In the genomic region with DNA sequence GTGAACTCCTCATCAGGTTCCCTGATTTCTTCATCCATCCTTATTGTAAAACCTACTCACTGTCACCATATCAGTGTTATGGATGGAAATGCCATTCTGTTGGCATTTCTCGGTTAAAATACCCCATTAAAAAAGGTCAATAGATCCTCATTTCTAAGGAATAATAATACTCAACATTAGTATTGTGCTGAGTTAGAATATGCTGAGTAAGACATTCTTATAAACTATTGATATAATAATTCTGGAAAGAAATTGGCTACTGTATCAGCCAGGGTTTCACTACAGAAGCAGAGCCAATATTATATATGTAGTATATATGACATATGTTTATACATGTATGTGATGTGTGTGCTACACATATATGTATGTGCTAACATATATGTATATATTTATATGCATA, we compare ENCODE assay signal across 21 cellular contexts.
DNase-seq lines count a peak whose midpoint lies in the region; ATAC-seq, FAIRE-seq and TF ChIP-seq lines count a peak whose summit lies in the region.
"Had no signal": no experiment of that assay in that cellular context is flagged by ENCODE, and none has a peak within 500 bp of the region (broad histone marks: within the 10 kb centered on the region; RNA-seq: fewer than 3 reads in every experiment).

No MANE protein-coding gene starts in this region.

- no peak overlapping the region for H3K18ac ChIP-seq in IMR-90 (ENCODE audit: low read depth, low read length)
- H3K18ac ChIP-seq in H1 (ENCODE audit: extremely low read depth, low read length) = no peak overlapping the region

- DNase-seq in A549 (ENCODE audit: low read depth in 1 of 2, low spot score in 1 of 2) (no peak), IMR-90 (no peak), H1 (ENCODE audit: low read depth in 1 of 2, low spot score in 2 of 2) (no peak), kidney (no peak)
- DNase-seq in effector memory CD4-positive, alpha-beta T cell = no peak
- DNase-seq: 8988T; AML-193; Caco-2; Calu3; CD4-positive, alpha-beta T cell; CD8-positive, alpha-beta T cell; DMS79 treated with DMSO at 0.1 percent for 48 hours; GF-D8 had no signal

- no peak for TF ChIP-seq CTCF in A549 (IDR thresholded peaks at IDR 0.05)
- TF ChIP-seq CTCF in IMR-90 (conservative IDR thresholded peaks at IDR 0.05; ENCODE audit: low read depth, low read length) = no peak
- no peak for TF ChIP-seq CTCF in H1 (IDR thresholded peaks at IDR 0.05; ENCODE audit: control extremely low read depth in 1 of 3, insufficient read depth in 1 of 3, low read depth in 1 of 3, low read length in 3 of 3)
- TF ChIP-seq CTCF in kidney (IDR thresholded peaks at IDR 0.05; ENCODE audit: borderline replicate concordance, extremely low read depth, insufficient read depth) = no peak

- in situ Hi-C loops in IMR-90 (cut with MboI; ENCODE audit: low sequenced_read_pairs) = no loop called here

- H3K56ac ChIP-seq in IMR-90 (ENCODE audit: extremely low read depth, insufficient read depth, low read length) (no peak overlapping the region), H1 (replicated peaks; ENCODE audit: insufficient read length, low read depth, low read length) (no peak overlapping the region)

- no peak for TF ChIP-seq POLR2A in A549 (IDR thresholded peaks at IDR 0.05; ENCODE audit: low read length)
- TF ChIP-seq POLR2A in IMR-90 (IDR thresholded peaks at IDR 0.05; ENCODE audit: low read depth, low read length) = no peak
- no peak for TF ChIP-seq POLR2A in H1 (IDR thresholded peaks at IDR 0.05; ENCODE audit: control extremely low read depth in 1 of 2, low read depth in 2 of 2, low read length in 2 of 2)

- H2AK5ac ChIP-seq in IMR-90 (ENCODE audit: low read depth, low read length) (no peak overlapping the region), H1 (ENCODE audit: low read depth, low read length) (no peak overlapping the region)

- ATAC-seq in A549 = no peak
- ATAC-seq in IMR-90 (ENCODE audit: low read depth) = no peak
- ATAC-seq: CD8-positive, alpha-beta T cell had no signal

- H3K79me1 ChIP-seq in IMR-90 (ENCODE audit: low read depth in 1 of 2, low read length in 2 of 2) = no peaks in the 10 kb centered on the region
- no peaks in the 10 kb centered on the region for H3K79me1 ChIP-seq in H1 (ENCODE audit: low read depth, low read length)

- no peaks in the 10 kb centered on the region for H3K23me2 ChIP-seq in H1 (ENCODE audit: low read depth, low read length)

- no peak overlapping the region for H4K5ac ChIP-seq in IMR-90 (ENCODE audit: low read depth, low read length)
- no peak overlapping the region for H4K5ac ChIP-seq in H1 (ENCODE audit: insufficient read length, low read depth, low read length)

- POLR2A ChIA-PET in A549 (lab: Yijun Ruan, JAX) = no interaction called here
- POLR2A ChIA-PET in IMR-90 (lab: Charles Lee; ENCODE audit: unreplicated experiment) = no interaction called here
- POLR2A ChIA-PET in H1 (lab: Charles Lee; ENCODE audit: partially characterized antibody) = no interaction called here

- H3K79me2 ChIP-seq in H1 (ENCODE audit: control insufficient read depth in 1 of 2, insufficient read depth in 2 of 2, low read length in 2 of 2) = no peaks in the 10 kb centered on the region

- H2AK9ac ChIP-seq in IMR-90 (replicated peaks; ENCODE audit: low read depth, low read length, poor library complexity) = no peak overlapping the region

- no peak for TF ChIP-seq RAD21 in A549 (conservative IDR thresholded peaks at IDR 0.05 in 1 of 2, IDR thresholded peaks at IDR 0.05 in 1 of 2)
- no peak for TF ChIP-seq RAD21 in IMR-90 (IDR thresholded peaks at IDR 0.05; ENCODE audit: low read length)
- no peak for TF ChIP-seq RAD21 in H1 (IDR thresholded peaks at IDR 0.05 in 1 of 2, conservative IDR thresholded peaks at IDR 0.05 in 1 of 2; ENCODE audit: low read depth in 2 of 2, low read length in 2 of 2)

- H4K8ac ChIP-seq in IMR-90 (ENCODE audit: low read depth in 2 of 2, low read length in 2 of 2) (no peak overlapping the region), H1 (ENCODE audit: extremely low read depth, insufficient read depth, low read length) (no peak overlapping the region)

- H2BK12ac ChIP-seq in H1 (ENCODE audit: low read depth, low read length) = no peak overlapping the region

- H2BK15ac ChIP-seq in IMR-90 (ENCODE audit: low read depth, low read length) = no peak overlapping the region
- no peak overlapping the region for H2BK15ac ChIP-seq in H1 (ENCODE audit: low read length)

- TF ChIP-seq EP300 in A549 (IDR thresholded peaks at IDR 0.05) (no peak), H1 (IDR thresholded peaks at IDR 0.05; ENCODE audit: borderline replicate concordance in 1 of 2, low read depth in 2 of 2, low read length in 2 of 2) (no peak)

- H3K9ac ChIP-seq in IMR-90 (ENCODE audit: low read depth, low read length) = no peak overlapping the region
- no peak overlapping the region for H3K9ac ChIP-seq in H1 (replicated peaks in 1 of 4; ENCODE audit: extremely low read depth in 1 of 4, low read depth in 3 of 4, low read length in 3 of 4)
- no peak overlapping the region for H3K9ac ChIP-seq in kidney (ENCODE audit: low read length in 2 of 2)
- H3K9ac ChIP-seq: BLaER1 treated with 17β-estradiol and CSF1 and Interleukin-3, amounts not matched to agents 10 nM and 100 nM had no signal

- intact Hi-C loops in IMR-90 (cut with micrococcal nuclease) = no loop called here
- intact Hi-C loops in kidney (cut with DNase I) = no loop called here

- H3K23ac ChIP-seq in IMR-90 (ENCODE audit: low read depth, low read length) (no peak overlapping the region), H1 (ENCODE audit: insufficient read length) (no peak overlapping the region)

- no peaks in the 10 kb centered on the region for H3K4me1 ChIP-seq in A549
- no peaks in the 10 kb centered on the region for H3K4me1 ChIP-seq in IMR-90 (ENCODE audit: control insufficient read depth, insufficient read depth, low read length)
- no peaks in the 10 kb centered on the region for H3K4me1 ChIP-seq in H1 (replicated peaks in 1 of 4; ENCODE audit: control insufficient read depth in 3 of 4, insufficient read depth in 4 of 4, low read length in 3 of 4)
- H3K4me1 ChIP-seq in effector memory CD4-positive, alpha-beta T cell (ENCODE audit: control insufficient read depth, insufficient read depth, low read length, poor library complexity, severe bottlenecking) = no peaks in the 10 kb centered on the region
- H3K4me1 ChIP-seq in kidney (ENCODE audit: control insufficient read depth in 1 of 2, insufficient read depth in 1 of 2, low read depth in 1 of 2, low read length in 2 of 2) = no peaks in the 10 kb centered on the region
- H3K4me1 ChIP-seq: BLaER1 treated with 17β-estradiol and CSF1 and Interleukin-3, amounts not matched to agents 10 nM and 100 nM; Caco-2 had no signal

- FAIRE-seq in A549 (lab: Jason Lieb, UNC) = no peak
- FAIRE-seq in H1 (lab: Jason Lieb, UNC) = no peak
- FAIRE-seq in kidney (lab: Jason Lieb, UNC) = no peak
- FAIRE-seq: A204.1, D721Med, G401.6, GM12891, GM18507, GM19239 had no signal

- no peak overlapping the region for H3K14ac ChIP-seq in IMR-90 (replicated peaks; ENCODE audit: low read depth, low read length)
- no peak overlapping the region for H3K14ac ChIP-seq in H1 (ENCODE audit: insufficient read length)

- CTCF ChIA-PET in A549 (lab: Yijun Ruan, JAX) (no interaction called here), IMR-90 (lab: Yijun Ruan, JAX) (no interaction called here), H1 (lab: Charles Lee; ENCODE audit: partially characterized antibody) (no interaction called here)

- 0% methylated on average over 1 of the region's 1 CpG for WGBS in A549 (ENCODE audit: missing lambda C conversion rate)
- WGBS in IMR-90 (ENCODE audit: extremely low coverage in 2 of 2, insufficient read length in 1 of 2), 2 experiments = no CpG with 5 or more reads among the region's 1 CpG
- WGBS in H1 (ENCODE audit: extremely low coverage in 1 of 2, insufficient coverage in 1 of 2, insufficient read length in 1 of 2, insufficient replicate concordance in 2 of 2, low coverage in 1 of 2, low lambda C conversion rate in 2 of 2, missing lambda C conversion rate in 1 of 2), 2 experiments = 85% methylated on average over 1 of the region's 1 CpG; no CpG with 5 or more reads in 1 of the 2 experiments

- H3K4ac ChIP-seq in IMR-90 (ENCODE audit: low read depth, low read length) = no peak overlapping the region
- H3K4ac ChIP-seq in H1 (replicated peaks; ENCODE audit: insufficient read length, low read depth, low read length) = no peak overlapping the region

- H2AFZ ChIP-seq in IMR-90 (replicated peaks; ENCODE audit: low read length, poor library complexity) = no peak overlapping the region
- H2AFZ ChIP-seq in H1 (ENCODE audit: low read length) = no peak overlapping the region

- H4K91ac ChIP-seq in IMR-90 (ENCODE audit: insufficient read depth, low read depth, low read length) = no peak overlapping the region
- no peak overlapping the region for H4K91ac ChIP-seq in H1 (replicated peaks; ENCODE audit: insufficient read length, low read length)

- H4K20me1 ChIP-seq in IMR-90 (ENCODE audit: insufficient read depth, low read length) (no peaks in the 10 kb centered on the region), H1 (replicated peaks in 1 of 2; ENCODE audit: control insufficient read depth in 1 of 2, insufficient read depth in 2 of 2, low read length in 2 of 2) (no peaks in the 10 kb centered on the region)
- H4K20me1 ChIP-seq: BLaER1 treated with 17β-estradiol and CSF1 and Interleukin-3, amounts not matched to agents 10 nM and 100 nM had no signal

- H3K4me2 ChIP-seq in A549 (no peak overlapping the region), IMR-90 (ENCODE audit: low read depth, low read length) (no peak overlapping the region), H1 (ENCODE audit: insufficient read depth in 1 of 2, low read depth in 2 of 2, low read length in 2 of 2) (no peak overlapping the region)
- H3K4me2 ChIP-seq: BLaER1 treated with 17β-estradiol and CSF1 and Interleukin-3, amounts not matched to agents 10 nM and 100 nM had no signal

- BruUV-seq in IMR-90 (replicated peaks; lab: Mats Ljungman, UMichigan) = no TSS peak

- H2BK5ac ChIP-seq in IMR-90 (ENCODE audit: low read depth, low read length, poor library complexity, severe bottlenecking) = no peak overlapping the region
- no peak overlapping the region for H2BK5ac ChIP-seq in H1 (ENCODE audit: low read depth, low read length)

- H3K27ac ChIP-seq in A549 (no peak overlapping the region), IMR-90 (ENCODE audit: insufficient read depth, low read length) (no peak overlapping the region), H1 (ENCODE audit: low read depth, low read length) (no peak overlapping the region), kidney (ENCODE audit: low read depth in 2 of 2, low read length in 2 of 2) (no peak overlapping the region)
- H3K27ac ChIP-seq in effector memory CD4-positive, alpha-beta T cell (ENCODE audit: insufficient read depth, low read length, poor library complexity, severe bottlenecking) = no peak overlapping the region
- H3K27ac ChIP-seq: BLaER1 treated with 17β-estradiol and CSF1 and Interleukin-3, amounts not matched to agents 10 nM and 100 nM; C4-2B had no signal

- H3K27me3 ChIP-seq in IMR-90 (ENCODE audit: control insufficient read depth, insufficient read depth, low read length) = no peaks in the 10 kb centered on the region
- no peaks in the 10 kb centered on the region for H3K27me3 ChIP-seq in H1 (replicated peaks in 1 of 4; ENCODE audit: control insufficient read depth in 3 of 4, extremely low read depth in 1 of 4, insufficient read depth in 3 of 4, low read length in 3 of 4)
- no peaks in the 10 kb centered on the region for H3K27me3 ChIP-seq in effector memory CD4-positive, alpha-beta T cell (replicated peaks; ENCODE audit: control insufficient read depth, insufficient read depth, low read length, poor library complexity, severe bottlenecking)
- H3K27me3 ChIP-seq: BLaER1 treated with 17β-estradiol and CSF1 and Interleukin-3, amounts not matched to agents 10 nM and 100 nM had no signal

- no peaks in the 10 kb centered on the region for H3K9me1 ChIP-seq in IMR-90 (ENCODE audit: insufficient read depth, low read length)

- no peaks in the 10 kb centered on the region for H3K9me3 ChIP-seq in A549
- 0 out of 2 replicates have a peak, but pooled peaks cover 3% of the 10 kb centered on the region for H3K9me3 ChIP-seq in IMR-90 (ENCODE audit: control insufficient read depth, insufficient read depth, low read length)
- H3K9me3 ChIP-seq in H1 (ENCODE audit: insufficient read depth in 2 of 2, low read depth in 1 of 2, low read length in 1 of 2) = no peaks in the 10 kb centered on the region
- no peaks in the 10 kb centered on the region for H3K9me3 ChIP-seq in effector memory CD4-positive, alpha-beta T cell (ENCODE audit: control insufficient read depth, low read length)
- no peaks in the 10 kb centered on the region for H3K9me3 ChIP-seq in kidney (ENCODE audit: control insufficient read depth in 1 of 2, low read length in 2 of 2)
- H3K9me3 ChIP-seq: BLaER1 treated with 17β-estradiol and CSF1 and Interleukin-3, amounts not matched to agents 10 nM and 100 nM; Caco-2 had no signal

- H2BK120ac ChIP-seq in IMR-90 (ENCODE audit: low read depth, low read length) (no peak overlapping the region), H1 (replicated peaks; ENCODE audit: low read depth, low read length) (no peak overlapping the region)

- H3K4me3 ChIP-seq in A549 (no peak overlapping the region), IMR-90 (ENCODE audit: insufficient read depth, low read depth, low read length) (no peak overlapping the region), H1 (ENCODE audit: extremely low read depth in 1 of 4, insufficient read depth in 2 of 4, low read depth in 3 of 4, low read length in 4 of 4) (no peak overlapping the region), kidney (ENCODE audit: low read length in 2 of 2) (no peak overlapping the region)
- no peak overlapping the region for H3K4me3 ChIP-seq in effector memory CD4-positive, alpha-beta T cell (ENCODE audit: insufficient read depth, low read depth, low read length, poor library complexity, severe bottlenecking)
- H3K4me3 ChIP-seq: BLaER1 treated with 17β-estradiol and CSF1 and Interleukin-3, amounts not matched to agents 10 nM and 100 nM had no signal

- H2BK20ac ChIP-seq in IMR-90 (ENCODE audit: low read depth, low read length) (no peak overlapping the region), H1 (ENCODE audit: low read length) (no peak overlapping the region)

- H3K36me3 ChIP-seq in IMR-90 (ENCODE audit: control insufficient read depth, insufficient read depth, low read length) (no peaks in the 10 kb centered on the region), H1 (ENCODE audit: control insufficient read depth in 2 of 4, insufficient read depth in 4 of 4, low read length in 3 of 4) (no peaks in the 10 kb centered on the region), kidney (ENCODE audit: control insufficient read depth in 1 of 2, insufficient read depth in 2 of 2, low read length in 2 of 2) (no peaks in the 10 kb centered on the region)
- H3K36me3 ChIP-seq in effector memory CD4-positive, alpha-beta T cell (ENCODE audit: control insufficient read depth, insufficient read depth, low read length) = no peaks in the 10 kb centered on the region
- H3K36me3 ChIP-seq: BLaER1 treated with 17β-estradiol and CSF1 and Interleukin-3, amounts not matched to agents 10 nM and 100 nM had no signal

- dilution Hi-C loops in IMR-90 (cut with HindIII; ENCODE audit: low sequenced_read_pairs, unreplicated experiment) = no loop called here
